ENCODE assay signal across 28 cellular contexts in genomic region chr2:151292546-151292945, GRCh38.
"Had no signal": no experiment of that assay in that cellular context is flagged by ENCODE, and none has a peak within 500 bp of the region (broad histone marks: within the 10 kb centered on the region; RNA-seq: fewer than 3 reads in every experiment).

No MANE protein-coding gene starts in this region.

- H3K27me3 ChIP-seq: adrenal gland, body of pancreas, esophagus muscularis mucosa, gastroesophageal sphincter, heart right ventricle, hepatocyte had no signal

- ATAC-seq: activated naive CD8-positive, alpha-beta T cell treated with anti-CD3 and anti-CD28 coated beads, Interleukin-2, amount 50 U/mL, for 24 hours; body of pancreas; gastroesophageal sphincter; heart right ventricle; WTC11 had no signal

- H3K27ac ChIP-seq: adrenal gland, body of pancreas, cardiac muscle cell, coronary artery, dorsolateral prefrontal cortex, esophagus muscularis mucosa, gastroesophageal sphincter, heart right ventricle, hepatocyte had no signal

- H3K4me2 ChIP-seq: hepatocyte had no signal

- H3K4me3 ChIP-seq: adrenal gland, body of pancreas, cardiac muscle cell, coronary artery, dorsolateral prefrontal cortex, esophagus muscularis mucosa, gastroesophageal sphincter, heart right ventricle, hepatocyte had no signal

- H3K9me3 ChIP-seq: adrenal gland, body of pancreas, esophagus muscularis mucosa, gastroesophageal sphincter, heart right ventricle had no signal

- DNase-seq: activated CD4-positive, alpha-beta memory T cell treated with anti-CD3 and anti-CD28 coated beads, Interleukin-2, amount 10 ng/mL, durations not matched to agents 7 days and 5 days; activated CD4-positive, alpha-beta T cell treated with anti-CD3 and anti-CD28 coated beads for 1 hour; activated CD4-positive, alpha-beta T cell treated with anti-CD3 and anti-CD28 coated beads for 4 hours; activated CD4-positive, alpha-beta T cell treated with anti-CD3 and anti-CD28 coated beads, Interleukin-2, amount 10 ng/mL, durations not matched to agents 7 days and 5 days; activated CD4-positive, alpha-beta T cell treated with anti-CD3 and anti-CD28 coated beads, Interleukin-2, amount 50 U/mL, for 4 hours; activated effector memory CD4-positive, alpha-beta T cell treated with anti-CD3 and anti-CD28 coated beads, Interleukin-2, amount 50 U/mL, for 16 hours; activated naive CD4-positive, alpha-beta T cell treated with anti-CD3 and anti-CD28 coated beads for 36 hours; activated naive CD8-positive, alpha-beta T cell treated with anti-CD3 and anti-CD28 coated beads for 36 hours; activated naive CD8-positive, alpha-beta T cell treated with anti-CD3 and anti-CD28 coated beads, Interleukin-2, amount 50 U/mL, for 24 hours; activated T-cell treated with anti-CD3 and anti-CD28 coated beads, Interleukin-2, amount 50 U/mL, for 1 hour; activated T-cell treated with anti-CD3 and anti-CD28 coated beads, Interleukin-2, amount 50 U/mL, for 48 hours; adrenal gland; amygdala; aorta; body of pancreas; central memory CD4-positive, alpha-beta T cell; dorsolateral prefrontal cortex; effector memory CD4-positive, alpha-beta T cell; endodermal cell; foreskin melanocyte; heart right ventricle; T-helper 2 cell had no signal

- H3K36me3 ChIP-seq: adrenal gland, cardiac muscle cell, esophagus muscularis mucosa, gastroesophageal sphincter, heart right ventricle had no signal
